Comparison of ENCODE assay signal across 12 cellular contexts in the genomic region with DNA sequence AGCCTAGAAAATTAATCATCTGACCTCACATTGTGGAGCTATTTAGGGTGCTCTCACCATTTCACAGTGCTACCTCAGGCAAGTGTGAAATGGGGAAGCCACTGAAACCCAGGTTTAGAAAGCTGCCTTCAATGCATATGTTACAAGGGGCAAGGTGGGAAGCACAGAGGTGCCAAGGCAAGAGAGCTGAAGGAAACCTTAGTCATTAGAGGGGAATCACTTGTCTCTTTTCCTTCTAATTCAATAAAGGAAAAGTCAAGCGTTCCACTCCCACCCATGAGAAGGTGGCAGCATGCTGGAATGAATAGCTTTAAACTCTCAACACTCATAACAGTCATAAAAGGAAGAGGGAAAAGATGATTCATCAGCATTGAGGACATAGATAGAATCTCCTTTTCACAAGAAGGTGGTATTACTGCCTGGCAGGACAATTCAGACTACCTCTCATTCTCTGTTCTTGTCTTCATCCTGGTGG.
DNase-seq lines count a peak whose midpoint lies in the region; ATAC-seq and TF ChIP-seq lines count a peak whose summit lies in the region.
"Had no signal": no experiment of that assay in that cellular context is flagged by ENCODE, and none has a peak within 500 bp of the region (broad histone marks: within the 10 kb centered on the region; RNA-seq: fewer than 3 reads in every experiment).

No MANE protein-coding gene starts in this region.

- peak; percentile 82 for ATAC-seq in GM18511 (IDR thresholded peaks at IDR 0.05; ENCODE audit: unreplicated experiment)
- ATAC-seq in GM21619 (IDR thresholded peaks at IDR 0.05; ENCODE audit: unreplicated experiment): peak; percentile 67
- ATAC-seq in HG03354 (IDR thresholded peaks at IDR 0.05; ENCODE audit: poor library complexity, severe bottlenecking, unreplicated experiment): peak; percentile 51
- no peak for ATAC-seq in stimulated activated naive CD8-positive, alpha-beta T cell treated with anti-CD3 and anti-CD28 coated beads, Interleukin-15, Interleukin-2, amounts not matched to agents 100 U/mL and 50 U/mL, for 24 hours

- no peak overlapping the region for H3K4me3 ChIP-seq in lower leg skin (ENCODE audit: low read depth, poor library complexity, severe bottlenecking)
- H3K4me3 ChIP-seq: BLaER1 treated with 17β-estradiol and CSF1 and Interleukin-3, amounts not matched to agents 10 nM and 100 nM had no signal

- H3K27ac Mint-ChIP-seq in chondrocyte (ENCODE audit: unreplicated experiment): peak overlapping the region; percentile 49
- H3K27ac Mint-ChIP-seq: brain had no signal

- H3K27me3 Mint-ChIP-seq in chondrocyte (ENCODE audit: low read depth): no peaks in the 10 kb centered on the region

- H3K9me3 Mint-ChIP-seq in chondrocyte (ENCODE audit: low read depth): no peaks in the 10 kb centered on the region
- H3K9me3 Mint-ChIP-seq: brain had no signal

- TF ChIP-seq CTCF in chondrocyte (IDR thresholded peaks at IDR 0.05) (no peak), lower leg skin (IDR thresholded peaks at IDR 0.05) (no peak)

- DNase-seq in chondrocyte (ENCODE audit: low spot score) (no peak), lower leg skin (ENCODE audit: low spot score in 2 of 2) (no peak), NCI-H2171 treated with DMSO at 0.1 percent for 48 hours (lab: John Stamatoyannopoulos, UW) (no peak), SIG-M5 (lab: John Stamatoyannopoulos, UW) (no peak)
- no peak for DNase-seq in stimulated activated naive CD8-positive, alpha-beta T cell treated with anti-CD3 and anti-CD28 coated beads, Interleukin-15, Interleukin-2, amounts not matched to agents 100 U/mL and 50 U/mL, for 24 hours
- DNase-seq: left cardiac atrium, posterior cingulate gyrus had no signal

- WGBS in lower leg skin, 2 donors: 79 to 81% methylated on average over 1 of the region's 1 CpG

- no peak for TF ChIP-seq POLR2A in lower leg skin (IDR thresholded peaks at IDR 0.05)

- peaks cover 24% of the 10 kb centered on the region for H3K4me1 Mint-ChIP-seq in chondrocyte (ENCODE audit: low read depth)
- H3K4me1 Mint-ChIP-seq: brain had no signal

- no peak overlapping the region for H3K4me3 Mint-ChIP-seq in chondrocyte (ENCODE audit: unreplicated experiment)
- H3K4me3 Mint-ChIP-seq: brain had no signal

- intact Hi-C loops in lower leg skin (cut with DNase I; ENCODE audit: low total_unique reads): no loop called here

- H3K36me3 Mint-ChIP-seq in chondrocyte (ENCODE audit: low read depth): no peaks in the 10 kb centered on the region
- H3K36me3 Mint-ChIP-seq: brain had no signal
